In genomic region chr6:130507005-130507702, GRCh38 we compare ENCODE assay signal across 8 cellular contexts.
DNase-seq lines count a peak whose midpoint lies in the region; ATAC-seq, FAIRE-seq and TF ChIP-seq lines count a peak whose summit lies in the region.
"Not testable (repeated sequence)": the region's sequence is repeated elsewhere in the genome, so short reads cannot be mapped to it uniquely, and the experiment has no call there.

No MANE protein-coding gene starts in this region.

- intact Hi-C loops in CD4-positive, alpha-beta T cell (cut with DNase I, micrococcal nuclease); OCI-LY7 (cut with micrococcal nuclease; ENCODE audit: unreplicated experiment); MCF 10A (cut with micrococcal nuclease); vagina (cut with DNase I): not testable (repeated sequence)

- not testable (repeated sequence) for DNase-seq in CD4-positive, alpha-beta T cell; OCI-LY7 (ENCODE audit: low spot score); T-helper 17 cell; activated T-cell treated with anti-CD3 and anti-CD28 coated beads, Interleukin-2, amount 50 U/mL, for 72 hours; MCF 10A (ENCODE audit: unreplicated experiment); keratinocyte (ENCODE audit: low read depth, low spot score); osteoblast (ENCODE audit: insufficient read length, low spot score, missing footprints); vagina (ENCODE audit: extremely low spot score in 2 of 2)

- H2AFZ ChIP-seq in OCI-LY7 (ENCODE audit: low read length) (peak overlapping the region; percentile 85), keratinocyte (ENCODE audit: control insufficient read depth, low read length) (peak overlapping the region; percentile 18), osteoblast (ENCODE audit: low read length) (peak overlapping the region; percentile 56)

- H3K36me3 Mint-ChIP-seq in CD4-positive, alpha-beta T cell (ENCODE audit: low read depth); T-helper 17 cell (ENCODE audit: low read depth); activated T-cell treated with anti-CD3 and anti-CD28 coated beads, Interleukin-2, amount 50 U/mL, for 72 hours (ENCODE audit: insufficient read depth in 2 of 2); MCF 10A (ENCODE audit: insufficient read depth, unreplicated experiment): not testable (repeated sequence)

- not testable (repeated sequence) for FAIRE-seq in keratinocyte (lab: Jason Lieb, UNC)

- not testable (repeated sequence) for BruUV-seq in OCI-LY7 (replicated peaks; lab: Mats Ljungman, UMichigan); MCF 10A (replicated peaks; lab: Mats Ljungman, UMichigan)

- not testable (repeated sequence) for H3K4me2 ChIP-seq in OCI-LY7 (ENCODE audit: low read length)
- H3K4me2 ChIP-seq in keratinocyte (ENCODE audit: control insufficient read depth, extremely low read depth, insufficient read depth, low read depth, low read length) (peak overlapping the region; percentile 11), osteoblast (ENCODE audit: insufficient read depth, low read length) (peak overlapping the region; percentile 30)

- CTCF ChIA-PET in CD4-positive, alpha-beta T cell (lab: Charles Lee); OCI-LY7 (lab: Charles Lee; ENCODE audit: unreplicated experiment): not testable (repeated sequence)
- CTCF ChIA-PET in MCF 10A (lab: Yijun Ruan, JAX): interaction anchor here (0.7 kb wide), 1 partner anchor 43 kb away, joined by 3 read pairs; no protein-coding TSS in a partner anchor

- not testable (repeated sequence) for H3K4me3 ChIP-seq in OCI-LY7 (ENCODE audit: low read depth, low read length, poor library complexity, severe bottlenecking); keratinocyte (ENCODE audit: control insufficient read depth in 2 of 3, extremely low read depth in 1 of 3, insufficient read depth in 2 of 3, low read depth in 1 of 3, low read length in 3 of 3); osteoblast (ENCODE audit: insufficient read depth, low read length); vagina

- not testable (repeated sequence) for H3K27me3 ChIP-seq in CD4-positive, alpha-beta T cell (ENCODE audit: control insufficient read depth, insufficient read depth, low read length); keratinocyte (ENCODE audit: control insufficient read depth, extremely low read depth, insufficient read depth, low read length); osteoblast (ENCODE audit: insufficient read depth, low read length); vagina

- not testable (repeated sequence) for H3K9me1 ChIP-seq in keratinocyte (ENCODE audit: control insufficient read depth, extremely low read depth, insufficient read depth, low read length)

- not testable (repeated sequence) for H3K79me2 ChIP-seq in OCI-LY7 (ENCODE audit: insufficient read depth, low read depth, low read length); keratinocyte (ENCODE audit: control insufficient read depth, insufficient read depth, low read length); osteoblast (ENCODE audit: insufficient read depth, low read length)

- dilution Hi-C loops in keratinocyte (cut with MboI; ENCODE audit: extremely low pct_ligation_motif_present, low sequenced_read_pairs): not testable (repeated sequence)

- not testable (repeated sequence) for H3K9me3 ChIP-seq in CD4-positive, alpha-beta T cell (ENCODE audit: control insufficient read depth, low read length); OCI-LY7 (ENCODE audit: low read length); T-helper 17 cell (ENCODE audit: control insufficient read depth, low read length, poor library complexity, severe bottlenecking); keratinocyte (ENCODE audit: control insufficient read depth, low read depth, low read length); osteoblast (ENCODE audit: low read depth, low read length); vagina

- H3K4me1 Mint-ChIP-seq in CD4-positive, alpha-beta T cell (ENCODE audit: low read depth): peaks cover 40% of the 10 kb centered on the region
- H3K4me1 Mint-ChIP-seq in T-helper 17 cell (peaks cover 15% of the 10 kb centered on the region), MCF 10A (ENCODE audit: insufficient read depth, unreplicated experiment) (peaks cover 19% of the 10 kb centered on the region)
- peaks cover 18% of the 10 kb centered on the region for H3K4me1 Mint-ChIP-seq in activated T-cell treated with anti-CD3 and anti-CD28 coated beads, Interleukin-2, amount 50 U/mL, for 72 hours (ENCODE audit: low read depth)

- POLR2A ChIA-PET in CD4-positive, alpha-beta T cell (lab: Charles Lee): interaction anchor here (0.6 kb wide), 1 partner anchor 106 kb away, joined by 3 read pairs; no protein-coding TSS in a partner anchor
- POLR2A ChIA-PET in OCI-LY7 (lab: Charles Lee): not testable (repeated sequence)
- POLR2A ChIA-PET in MCF 10A (lab: Yijun Ruan, JAX): interaction anchor here (0.7 kb wide), 1 partner anchor 68 kb away, joined by 4 read pairs; no protein-coding TSS in a partner anchor

- not testable (repeated sequence) for ATAC-seq in CD4-positive, alpha-beta T cell (ENCODE audit: poor library complexity); T-helper 17 cell; activated T-cell treated with anti-CD3 and anti-CD28 coated beads, Interleukin-2, amount 50 U/mL, for 72 hours (replicated peaks in 1 of 2)

- peak overlapping the region; percentile 38 for H3K4me3 Mint-ChIP-seq in CD4-positive, alpha-beta T cell
- H3K4me3 Mint-ChIP-seq in T-helper 17 cell: peak overlapping the region; percentile 44
- peak overlapping the region; percentile 26 to 45 for H3K4me3 Mint-ChIP-seq in activated T-cell treated with anti-CD3 and anti-CD28 coated beads, Interleukin-2, amount 50 U/mL, for 72 hours
- H3K4me3 Mint-ChIP-seq in MCF 10A (ENCODE audit: unreplicated experiment): not testable (repeated sequence)

- H3K27ac Mint-ChIP-seq in CD4-positive, alpha-beta T cell: peak overlapping the region; percentile 15
- peak overlapping the region; percentile 69 for H3K27ac Mint-ChIP-seq in T-helper 17 cell
- peak overlapping the region; percentile 70 for H3K27ac Mint-ChIP-seq in activated T-cell treated with anti-CD3 and anti-CD28 coated beads, Interleukin-2, amount 50 U/mL, for 72 hours
- peak overlapping the region; percentile 35 for H3K27ac Mint-ChIP-seq in MCF 10A (ENCODE audit: low read depth, unreplicated experiment)

- not testable (repeated sequence) for TF ChIP-seq POLR2A in vagina (IDR thresholded peaks at IDR 0.05)

- H3K9me3 Mint-ChIP-seq in CD4-positive, alpha-beta T cell; activated T-cell treated with anti-CD3 and anti-CD28 coated beads, Interleukin-2, amount 50 U/mL, for 72 hours; MCF 10A (ENCODE audit: unreplicated experiment): not testable (repeated sequence)

- H3K9ac ChIP-seq in keratinocyte (ENCODE audit: control insufficient read depth, extremely low read depth, insufficient read depth, low read length): not testable (repeated sequence)

- not testable (repeated sequence) for H3K36me3 ChIP-seq in OCI-LY7 (ENCODE audit: insufficient read depth, low read length); keratinocyte (ENCODE audit: control insufficient read depth in 2 of 2, extremely low read depth in 1 of 2, insufficient read depth in 2 of 2, low read length in 2 of 2); osteoblast (ENCODE audit: insufficient read depth, low read length); vagina

- TF ChIP-seq CTCF in CD4-positive, alpha-beta T cell (IDR thresholded peaks at IDR 0.05); OCI-LY7 (conservative IDR thresholded peaks at IDR 0.05; ENCODE audit: low read length); MCF 10A (IDR thresholded peaks at IDR 0.05; ENCODE audit: unreplicated experiment); keratinocyte (optimal IDR thresholded peaks at IDR 0.05 in 1 of 3, IDR thresholded peaks at IDR 0.05 in 1 of 3, conservative IDR thresholded peaks at IDR 0.05 in 1 of 3; ENCODE audit: extremely low read depth in 1 of 3, insufficient read depth in 2 of 3, low read length in 3 of 3); osteoblast (IDR thresholded peaks at IDR 0.05; ENCODE audit: extremely low read depth, low read depth, low read length); vagina (IDR thresholded peaks at IDR 0.05): not testable (repeated sequence)

- H4K20me1 ChIP-seq in OCI-LY7 (ENCODE audit: insufficient read depth, low read length); keratinocyte (ENCODE audit: control insufficient read depth, extremely low read depth, insufficient read depth, low read length); osteoblast (ENCODE audit: insufficient read depth, low read length): not testable (repeated sequence)

- H3K4me1 ChIP-seq in OCI-LY7 (ENCODE audit: insufficient read depth, low read length, poor library complexity, severe bottlenecking); keratinocyte (ENCODE audit: control insufficient read depth, extremely low read depth, insufficient read depth, low read length); osteoblast (ENCODE audit: insufficient read depth, low read length); vagina: not testable (repeated sequence)

- H3K27me3 Mint-ChIP-seq in CD4-positive, alpha-beta T cell; T-helper 17 cell; activated T-cell treated with anti-CD3 and anti-CD28 coated beads, Interleukin-2, amount 50 U/mL, for 72 hours (ENCODE audit: low read depth); MCF 10A (ENCODE audit: insufficient read depth, unreplicated experiment): not testable (repeated sequence)

- H3K9me2 ChIP-seq in OCI-LY7 (ENCODE audit: insufficient read depth, low read length): not testable (repeated sequence)

- H3K27ac ChIP-seq in CD4-positive, alpha-beta T cell (ENCODE audit: low read depth, low read length); OCI-LY7 (ENCODE audit: low read depth, low read length, poor library complexity, severe bottlenecking); keratinocyte (ENCODE audit: control insufficient read depth, insufficient read depth, low read length); osteoblast (ENCODE audit: low read depth, low read length): not testable (repeated sequence)
- peak overlapping the region; percentile 56 for H3K27ac ChIP-seq in vagina

Comparison
In these comparisons a context has a peak if more than half of its experiments do, and no peak if none do; other contexts are left out.
1. H3K27ac Mint-ChIP-seq: peak in every context shown above with its lines; median percentile 70 in activated T-cell treated with anti-CD3 and anti-CD28 coated beads, Interleukin-2, amount 50 U/mL, for 72 hours; 69 in T-helper 17 cell; 35 in MCF 10A; 15 in CD4-positive, alpha-beta T cell.
2. H2AFZ ChIP-seq: peak in every context shown above with its lines; median percentile 85 in OCI-LY7; 56 in osteoblast; 18 in keratinocyte.